In the genomic region with DNA sequence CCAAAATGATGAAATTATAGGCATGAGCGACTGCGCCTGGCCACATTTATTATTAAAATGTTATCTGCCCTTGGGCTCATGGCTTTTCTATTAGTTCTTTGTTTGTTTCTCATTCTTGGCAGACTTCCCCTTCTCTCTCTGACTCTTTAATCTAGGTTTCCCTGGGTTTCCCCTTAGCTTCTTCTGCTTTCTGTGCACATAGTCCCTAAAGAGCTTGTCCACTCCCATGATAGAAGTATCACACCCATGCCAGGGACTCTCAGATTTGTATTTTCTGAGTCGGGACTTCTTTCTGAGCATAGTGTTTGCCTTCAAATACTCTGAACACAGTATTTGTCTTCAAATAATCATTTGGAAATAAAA, we compare ENCODE assay signal across 10 cellular contexts. TPM values are rescaled to one million over a fixed set of nuclear protein-coding genes. Genes with fewer than 3 reads are reported as not detected.
DNase-seq lines count a peak whose midpoint lies in the region; ATAC-seq and TF ChIP-seq lines count a peak whose summit lies in the region.
"Had no signal": no experiment of that assay in that cellular context is flagged by ENCODE, and none has a peak within 500 bp of the region (broad histone marks: within the 10 kb centered on the region; RNA-seq: fewer than 3 reads in every experiment).

No MANE protein-coding gene starts in this region.

- TF ChIP-seq CTCF in left ventricle myocardium inferior (IDR thresholded peaks at IDR 0.05; ENCODE audit: borderline replicate concordance), result no peak
- TF ChIP-seq CTCF in activated B cell treated with CpG ODN at 0.5 μM for 24 hours (IDR thresholded peaks at IDR 0.05), result no peak
- no peak for TF ChIP-seq CTCF in testis (IDR thresholded peaks at IDR 0.05)

- H3K4me1 Mint-ChIP-seq in activated B cell treated with CpG ODN at 0.5 μM for 24 hours, result peaks cover 26% of the 10 kb centered on the region
- H3K4me1 Mint-ChIP-seq in activated T-cell treated with anti-CD3 and anti-CD28 coated beads, Interleukin-2, amount 50 U/mL, for 24 hours (ENCODE audit: low read depth), result peaks cover 28% of the 10 kb centered on the region

- no peaks in the 10 kb centered on the region for H3K9me3 ChIP-seq in left ventricle myocardium inferior (replicated peaks)
- no peaks in the 10 kb centered on the region for H3K9me3 ChIP-seq in testis
- H3K9me3 ChIP-seq: esophagus muscularis mucosa had no signal

- H3K4me3 Mint-ChIP-seq in activated B cell treated with CpG ODN at 0.5 μM for 24 hours, result peak overlapping the region; percentile 60
- no peak overlapping the region for H3K4me3 Mint-ChIP-seq in activated T-cell treated with anti-CD3 and anti-CD28 coated beads, Interleukin-2, amount 50 U/mL, for 24 hours

- no peak overlapping the region for H3K27ac ChIP-seq in left ventricle myocardium inferior (replicated peaks)
- H3K27ac ChIP-seq in testis, result no peak overlapping the region
- H3K27ac ChIP-seq: esophagus muscularis mucosa had no signal

- peak; percentile 54 for ATAC-seq in Right ventricle myocardium inferior
- peak; percentile 87 for ATAC-seq in HG03108 (IDR thresholded peaks at IDR 0.05; ENCODE audit: unreplicated experiment)
- ATAC-seq in activated B cell treated with CpG ODN at 0.5 μM for 24 hours (ENCODE audit: low read depth), result peak; percentile 98

- H3K27me3 ChIP-seq in left ventricle myocardium inferior (ENCODE audit: low read depth) (no peaks in the 10 kb centered on the region), testis (no peaks in the 10 kb centered on the region)
- H3K27me3 ChIP-seq: esophagus muscularis mucosa had no signal

- H3K27ac Mint-ChIP-seq in activated B cell treated with CpG ODN at 0.5 μM for 24 hours, result peak overlapping the region; percentile 82
- H3K27ac Mint-ChIP-seq in activated T-cell treated with anti-CD3 and anti-CD28 coated beads, Interleukin-2, amount 50 U/mL, for 24 hours, result no peak overlapping the region

- no peaks in the 10 kb centered on the region for H3K36me3 Mint-ChIP-seq in activated B cell treated with CpG ODN at 0.5 μM for 24 hours (ENCODE audit: low read depth)
- no peaks in the 10 kb centered on the region for H3K36me3 Mint-ChIP-seq in activated T-cell treated with anti-CD3 and anti-CD28 coated beads, Interleukin-2, amount 50 U/mL, for 24 hours (ENCODE audit: low read depth)

- TF ChIP-seq POLR2A in testis (IDR thresholded peaks at IDR 0.05), result no peak

- intact Hi-C loops in Right ventricle myocardium inferior (cut with DNase I) (no loop called here), left ventricle myocardium inferior (cut with micrococcal nuclease) (no loop called here), activated B cell treated with CpG ODN at 0.5 μM for 24 hours (cut with micrococcal nuclease) (loop anchor here (1.0 to 5.0 kb wide), 7 partner anchors 10 to 385 kb away; a partner anchor contains a TSS), testis (cut with DNase I; ENCODE audit: low total_unique reads) (no loop called here)

- H3K4me1 ChIP-seq in left ventricle myocardium inferior, result no peaks in the 10 kb centered on the region
- H3K4me1 ChIP-seq in testis, result peaks cover 3% of the 10 kb centered on the region
- H3K4me1 ChIP-seq: esophagus muscularis mucosa had no signal

- H3K36me3 ChIP-seq in left ventricle myocardium inferior (no peaks in the 10 kb centered on the region), testis (ENCODE audit: low read depth, missing control alignments) (no peaks in the 10 kb centered on the region)
- H3K36me3 ChIP-seq: esophagus muscularis mucosa had no signal

- H3K9me3 Mint-ChIP-seq in activated B cell treated with CpG ODN at 0.5 μM for 24 hours, result no peaks in the 10 kb centered on the region
- no peaks in the 10 kb centered on the region for H3K9me3 Mint-ChIP-seq in activated T-cell treated with anti-CD3 and anti-CD28 coated beads, Interleukin-2, amount 50 U/mL, for 24 hours

- CTCF ChIA-PET in activated B cell treated with CpG ODN at 0.5 μM for 24 hours (lab: Charles Lee), result interaction anchor here (1.0 kb wide), 3 partner anchors 10 to 39 kb away, joined by 3 to 5 read pairs (median 3); a partner anchor contains a TSS

- POLR2A ChIA-PET in activated B cell treated with CpG ODN at 0.5 μM for 24 hours (lab: Charles Lee), result interaction anchor here (0.6 to 2.4 kb wide), 13 partner anchors 8 to 384 kb away, joined by 3 to 13 read pairs (median 5); a partner anchor contains a TSS

- 50 to 55% methylated on average over 3 of the region's 3 CpGs for WGBS in testis, 2 donors

- H3K4me3 ChIP-seq in left ventricle myocardium inferior (no peak overlapping the region), testis (no peak overlapping the region)
- H3K4me3 ChIP-seq: esophagus muscularis mucosa had no signal

- H3K27me3 Mint-ChIP-seq in activated B cell treated with CpG ODN at 0.5 μM for 24 hours, result peaks cover 4% of the 10 kb centered on the region
- no peaks in the 10 kb centered on the region for H3K27me3 Mint-ChIP-seq in activated T-cell treated with anti-CD3 and anti-CD28 coated beads, Interleukin-2, amount 50 U/mL, for 24 hours

- no peak for DNase-seq in Right ventricle myocardium inferior (ENCODE audit: missing footprints)
- DNase-seq in left ventricle myocardium inferior, result no peak
- no peak for DNase-seq in activated B cell treated with CpG ODN at 0.5 μM for 24 hours
- peak; percentile 14 for DNase-seq in testis
- no peak for DNase-seq in cerebellar cortex (ENCODE audit: low spot score)
- no peak for DNase-seq in activated T-cell treated with anti-CD3 and anti-CD28 coated beads, Interleukin-2, amount 50 U/mL, for 24 hours
- no peak for DNase-seq in effector CD8-positive, alpha-beta T cell (lab: John Stamatoyannopoulos, UW)
- DNase-seq: activated T-cell treated with anti-CD3 and anti-CD28 coated beads, Interleukin-2, amount 50 U/mL, for 48 hours had no signal

RNA-seq across cellular contexts. Expression of a gene that starts 38.6 kb away (rescaled TPM):
- 537 TPM for total RNA-seq in Right ventricle myocardium inferior
- total RNA-seq in left ventricle myocardium inferior, result 533 TPM
- total RNA-seq in activated B cell treated with CpG ODN at 0.5 μM for 24 hours, result 102 and 114 TPM in 2 replicates
- total RNA-seq in testis, result 100 to 1,000 TPM; 330 to 351 TPM
- 588 TPM for polyA plus RNA-seq in testis (ENCODE audit: insufficient read depth, low read depth, low replicate concordance)
